15 cellular contexts compared by ENCODE assay signal in genomic region chr13:109715902-109716301, GRCh38.
DNase-seq lines count a peak whose midpoint lies in the region; ATAC-seq, FAIRE-seq and TF ChIP-seq lines count a peak whose summit lies in the region.
"Had no signal": no experiment of that assay in that cellular context is flagged by ENCODE, and none has a peak within 500 bp of the region (broad histone marks: within the 10 kb centered on the region; RNA-seq: fewer than 3 reads in every experiment).

No MANE protein-coding gene starts in this region.

- no peak overlapping the region for H3K27ac Mint-ChIP-seq in activated naive CD4-positive, alpha-beta T cell treated with anti-CD3 and anti-CD28 coated beads for 36 hours
- H3K27ac Mint-ChIP-seq in immature natural killer cell: no peak overlapping the region
- H3K27ac Mint-ChIP-seq: activated naive CD8-positive, alpha-beta T cell treated with anti-CD3 and anti-CD28 coated beads, Interleukin-2, amount 10 ng/mL, durations not matched to agents 7 days and 5 days had no signal

- no peak for TF ChIP-seq POLR2A in H54 (IDR thresholded peaks at IDR 0.05; ENCODE audit: low read depth, low read length)

- DNase-seq in H54 (ENCODE audit: insufficient read length, low spot score) (no peak), SIG-M5 treated with dmso at 0.1 percent for 504 hours (lab: John Stamatoyannopoulos, UW; ENCODE audit: unreplicated experiment) (peak; percentile 80), fibroblast of villous mesenchyme (ENCODE audit: low read depth) (peak; percentile 65), sciatic nerve (ENCODE audit: low spot score) (no peak), immature natural killer cell (no peak)
- DNase-seq in stimulated activated naive CD4-positive, alpha-beta T cell (lab: John Stamatoyannopoulos, UW): no peak
- DNase-seq in activated naive CD4-positive, alpha-beta T cell treated with anti-CD3 and anti-CD28 coated beads for 36 hours: no peak
- DNase-seq: activated CD4-positive, alpha-beta T cell treated with anti-CD3 and anti-CD28 coated beads, Interleukin-2, amount 50 U/mL, for 48 hours; activated naive CD8-positive, alpha-beta T cell treated with anti-CD3 and anti-CD28 coated beads, Interleukin-2, amount 10 ng/mL, durations not matched to agents 7 days and 5 days; pancreas had no signal

- peak; percentile 92 for ATAC-seq in sciatic nerve
- no peak for ATAC-seq in GM18870 (IDR thresholded peaks at IDR 0.05; ENCODE audit: unreplicated experiment)
- ATAC-seq: SK-N-SH treated with all-trans-retinoic acid at 6 μM for 48 hours had no signal

- TF ChIP-seq CTCF in fibroblast of villous mesenchyme (IDR thresholded peaks at IDR 0.05; ENCODE audit: insufficient read depth, low read depth, low read length): no peak

- H3K4me1 Mint-ChIP-seq in activated naive CD4-positive, alpha-beta T cell treated with anti-CD3 and anti-CD28 coated beads for 36 hours (ENCODE audit: low read depth): no peaks in the 10 kb centered on the region
- H3K4me1 Mint-ChIP-seq in immature natural killer cell: no peaks in the 10 kb centered on the region
- H3K4me1 Mint-ChIP-seq: activated naive CD8-positive, alpha-beta T cell treated with anti-CD3 and anti-CD28 coated beads, Interleukin-2, amount 10 ng/mL, durations not matched to agents 7 days and 5 days had no signal

- peaks cover 4% of the 10 kb centered on the region for H3K27me3 Mint-ChIP-seq in activated naive CD4-positive, alpha-beta T cell treated with anti-CD3 and anti-CD28 coated beads for 36 hours (ENCODE audit: low read depth)
- peaks cover 2 to 8% (median 5%) of the 10 kb centered on the region in 3 donors for H3K27me3 Mint-ChIP-seq in immature natural killer cell (ENCODE audit: low read depth in 3 of 3)

- no peaks in the 10 kb centered on the region for H3K36me3 Mint-ChIP-seq in activated naive CD4-positive, alpha-beta T cell treated with anti-CD3 and anti-CD28 coated beads for 36 hours (ENCODE audit: low read depth)
- no peaks in the 10 kb centered on the region for H3K36me3 Mint-ChIP-seq in immature natural killer cell
- H3K36me3 Mint-ChIP-seq: activated naive CD8-positive, alpha-beta T cell treated with anti-CD3 and anti-CD28 coated beads, Interleukin-2, amount 10 ng/mL, durations not matched to agents 7 days and 5 days had no signal

- H3K4me3 Mint-ChIP-seq in activated naive CD4-positive, alpha-beta T cell treated with anti-CD3 and anti-CD28 coated beads for 36 hours: no peak overlapping the region
- no peak overlapping the region for H3K4me3 Mint-ChIP-seq in immature natural killer cell
- H3K4me3 Mint-ChIP-seq: activated naive CD8-positive, alpha-beta T cell treated with anti-CD3 and anti-CD28 coated beads, Interleukin-2, amount 10 ng/mL, durations not matched to agents 7 days and 5 days had no signal

- intact Hi-C loops in sciatic nerve (cut with DNase I): no loop called here
- intact Hi-C loops in activated naive CD4-positive, alpha-beta T cell treated with anti-CD3 and anti-CD28 coated beads for 36 hours (cut with micrococcal nuclease): no loop called here

- H3K4me3 ChIP-seq in fibroblast of villous mesenchyme (ENCODE audit: low read depth, low read length): no peak overlapping the region
- H3K4me3 ChIP-seq: pancreas, tibial artery had no signal

- H3K9me3 Mint-ChIP-seq in activated naive CD4-positive, alpha-beta T cell treated with anti-CD3 and anti-CD28 coated beads for 36 hours: no peaks in the 10 kb centered on the region
- H3K9me3 Mint-ChIP-seq in immature natural killer cell: no peaks in the 10 kb centered on the region
- H3K9me3 Mint-ChIP-seq: activated naive CD8-positive, alpha-beta T cell treated with anti-CD3 and anti-CD28 coated beads, Interleukin-2, amount 10 ng/mL, durations not matched to agents 7 days and 5 days had no signal

- CTCF ChIA-PET in activated naive CD4-positive, alpha-beta T cell treated with anti-CD3 and anti-CD28 coated beads for 36 hours (lab: Charles Lee): interaction anchor here (0.7 kb wide), 1 partner anchor 28 kb away, joined by 4 read pairs; no protein-coding TSS in a partner anchor

- FAIRE-seq in H54 (lab: Jason Lieb, UNC): peak; percentile 88
- FAIRE-seq: endothelial cell of umbilical vein, keratinocyte, pancreas had no signal

Comparison
In these comparisons a context has a peak if more than half of its experiments do, and no peak if none do; other contexts are left out.
1. DNase-seq: peak in SIG-M5 treated with dmso at 0.1 percent for 504 hours (single experiment) and fibroblast of villous mesenchyme (single experiment); none in H54 (single experiment), sciatic nerve (single experiment), stimulated activated naive CD4-positive, alpha-beta T cell (0 of 6), activated naive CD4-positive, alpha-beta T cell treated with anti-CD3 and anti-CD28 coated beads for 36 hours (single experiment) and immature natural killer cell (0 of 3).